2 cellular contexts compared by ENCODE assay signal in genomic region chr2:158473719-158474392, GRCh38.
TF ChIP-seq lines count a peak whose summit lies in the region.

No MANE protein-coding gene starts in this region.

TF ChIP-seq in GM23338, 12 proteins besides CTCF, POLR2A, EP300 and RAD21:
- TF ChIP-seq JUNB (IDR thresholded peaks at IDR 0.05; ENCODE audit: unreplicated experiment) = no peak
- no peak for TF ChIP-seq ZNF331 (CRISPR knock-in tag; IDR thresholded peaks at IDR 0.05; ENCODE audit: low read depth)
- TF ChIP-seq POLR2AphosphoS5 (IDR thresholded peaks at IDR 0.05; ENCODE audit: low read depth) = no peak
- no peak for TF ChIP-seq STAT1 (IDR thresholded peaks at IDR 0.05; ENCODE audit: unreplicated experiment)
- TF ChIP-seq REST (IDR thresholded peaks at IDR 0.05; ENCODE audit: unreplicated experiment) = no peak
- no peak for TF ChIP-seq NANOG (IDR thresholded peaks at IDR 0.05; ENCODE audit: borderline replicate concordance)
- no peak for TF ChIP-seq EZH2phosphoT487 (IDR thresholded peaks at IDR 0.05; ENCODE audit: unreplicated experiment)
- TF ChIP-seq EZH2 (IDR thresholded peaks at IDR 0.05; ENCODE audit: low read depth, unreplicated experiment) = no peak
- no peak for TF ChIP-seq ZNF462 (CRISPR knock-in tag; IDR thresholded peaks at IDR 0.05)
- TF ChIP-seq ETS1 (IDR thresholded peaks at IDR 0.05) = no peak
- TF ChIP-seq ZNF114 (CRISPR knock-in tag; IDR thresholded peaks at IDR 0.05) = no peak
- TF ChIP-seq CREB1 (CRISPR knock-in tag; IDR thresholded peaks at IDR 0.05; ENCODE audit: low read depth) = no peak

TF ChIP-seq in IMR-90, 13 proteins besides CTCF, POLR2A, EP300 and RAD21:
- TF ChIP-seq MAFK (IDR thresholded peaks at IDR 0.05; ENCODE audit: low read depth, low read length) = 0 out of 2 replicates have a peak, but pooled peaks have one; percentile 61
- TF ChIP-seq MAZ (IDR thresholded peaks at IDR 0.05; ENCODE audit: borderline replicate concordance, low read depth, low read length) = no peak
